Comparison of ENCODE assay signal across 8 cellular contexts in the genomic region with DNA sequence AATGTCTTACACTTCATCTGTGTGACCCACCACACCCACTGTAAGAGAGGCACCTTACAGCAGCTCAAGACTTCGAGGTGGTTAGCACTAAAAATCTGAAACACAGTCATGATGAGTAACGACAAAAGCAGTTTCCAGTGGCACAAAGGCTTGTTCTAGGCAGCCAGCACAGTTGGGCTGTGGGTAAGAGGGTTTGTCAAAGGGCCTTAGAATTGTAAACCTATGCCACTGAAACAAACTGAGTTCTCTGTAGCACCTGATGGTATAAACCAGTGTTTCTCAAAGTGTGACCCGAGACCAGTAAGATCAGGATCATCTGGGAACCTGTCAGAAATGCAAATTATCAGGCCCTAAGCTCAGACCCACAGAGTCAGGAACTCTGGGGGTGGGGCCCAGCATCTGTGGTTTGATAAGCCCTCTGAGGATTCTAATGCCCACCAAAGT. TPM values are rescaled to one million over a fixed set of nuclear protein-coding genes. Genes with fewer than 3 reads are reported as not detected.
DNase-seq lines count a peak whose midpoint lies in the region; ATAC-seq, FAIRE-seq and TF ChIP-seq lines count a peak whose summit lies in the region.

No MANE protein-coding gene starts in this region.

- POLR2A ChIA-PET in PC-9 (lab: Charles Lee; ENCODE audit: unreplicated experiment) = interaction anchor here (0.5 to 0.7 kb wide), 3 partner anchors 8 to 35 kb away, joined by 3 to 6 read pairs (median 3); no protein-coding TSS in a partner anchor
- POLR2A ChIA-PET in activated naive CD8-positive, alpha-beta T cell treated with anti-CD3 and anti-CD28 coated beads, Interleukin-2, amount 10 ng/mL, durations not matched to agents 7 days and 5 days (lab: Charles Lee) = interaction anchor here (0.6 to 1.2 kb wide), 2 partner anchors 39 to 60 kb away, joined by 3 to 5 read pairs; no protein-coding TSS in a partner anchor

- H2AFZ ChIP-seq in PC-9 = no peak overlapping the region
- H2AFZ ChIP-seq in smooth muscle cell (ENCODE audit: low read depth) = no peak overlapping the region

- no peaks in the 10 kb centered on the region for H3K27me3 Mint-ChIP-seq in activated naive CD8-positive, alpha-beta T cell treated with anti-CD3 and anti-CD28 coated beads, Interleukin-2, amount 10 ng/mL, durations not matched to agents 7 days and 5 days

- H3K9me3 Mint-ChIP-seq in activated naive CD8-positive, alpha-beta T cell treated with anti-CD3 and anti-CD28 coated beads, Interleukin-2, amount 10 ng/mL, durations not matched to agents 7 days and 5 days = no peaks in the 10 kb centered on the region

- peaks cover 26% of the 10 kb centered on the region for H3K4me1 Mint-ChIP-seq in activated naive CD8-positive, alpha-beta T cell treated with anti-CD3 and anti-CD28 coated beads, Interleukin-2, amount 10 ng/mL, durations not matched to agents 7 days and 5 days

- H3K9me3 ChIP-seq in PC-9 (ENCODE audit: insufficient read depth, low read depth) (no peaks in the 10 kb centered on the region), smooth muscle cell (replicated peaks; ENCODE audit: low read depth) (no peaks in the 10 kb centered on the region)

- H3K4me3 ChIP-seq in PC-9 = no peak overlapping the region
- H3K4me3 ChIP-seq in smooth muscle cell = no peak overlapping the region

- no peak for TF ChIP-seq CTCF in PC-9 (conservative IDR thresholded peaks at IDR 0.05)
- no peak for TF ChIP-seq CTCF in smooth muscle cell (IDR thresholded peaks at IDR 0.05; ENCODE audit: borderline replicate concordance, insufficient read depth, poor library complexity, severe bottlenecking)

- no peaks in the 10 kb centered on the region for H3K79me2 ChIP-seq in PC-9 (ENCODE audit: low read depth)
- no peaks in the 10 kb centered on the region for H3K79me2 ChIP-seq in smooth muscle cell (ENCODE audit: low read depth)

- H3K27ac Mint-ChIP-seq in activated naive CD8-positive, alpha-beta T cell treated with anti-CD3 and anti-CD28 coated beads, Interleukin-2, amount 10 ng/mL, durations not matched to agents 7 days and 5 days = peak overlapping the region; percentile 3

- peak; percentile 60 for FAIRE-seq in GM19239 (lab: Jason Lieb, UNC)

- H3K9ac ChIP-seq in smooth muscle cell (ENCODE audit: low read depth) = no peak overlapping the region

- no peak overlapping the region for H3K4me3 Mint-ChIP-seq in activated naive CD8-positive, alpha-beta T cell treated with anti-CD3 and anti-CD28 coated beads, Interleukin-2, amount 10 ng/mL, durations not matched to agents 7 days and 5 days

- peaks cover 32% of the 10 kb centered on the region for H3F3A ChIP-seq in PC-9 (ENCODE audit: insufficient read depth, low read depth)
- H3F3A ChIP-seq in smooth muscle cell (ENCODE audit: low read depth) = no peaks in the 10 kb centered on the region

- peak; percentile 13 for ATAC-seq in activated naive CD8-positive, alpha-beta T cell treated with anti-CD3 and anti-CD28 coated beads, Interleukin-2, amount 10 ng/mL, durations not matched to agents 7 days and 5 days (ENCODE audit: low read depth)
- ATAC-seq in GM21528 (IDR thresholded peaks at IDR 0.05; ENCODE audit: low FRiP score, unreplicated experiment) = no peak

- H3K9me2 ChIP-seq in PC-9 (ENCODE audit: insufficient read depth) = no peaks in the 10 kb centered on the region

- peak; percentile 24 for DNase-seq in GM19239 (ENCODE audit: insufficient read length, low spot score)
- peak; percentile 33 to 60 for DNase-seq in PC-9
- no peak for DNase-seq in activated naive CD8-positive, alpha-beta T cell treated with anti-CD3 and anti-CD28 coated beads, Interleukin-2, amount 10 ng/mL, durations not matched to agents 7 days and 5 days
- peak; percentile 3 to 11 for DNase-seq in stimulated activated CD4-positive, alpha-beta T cell treated with anti-CD3 and anti-CD28 coated beads, Interleukin-1b, Interleukin-23, amount 100 ng/mL, for 4 hours (ENCODE audit: low read depth in 2 of 2)
- no peak for DNase-seq in SKM-1 (lab: John Stamatoyannopoulos, UW; ENCODE audit: unreplicated experiment)
- DNase-seq in NCI-H1436 (lab: John Stamatoyannopoulos, UW) = no peak
- no peak for DNase-seq in smooth muscle cell (lab: John Stamatoyannopoulos, UW; ENCODE audit: unreplicated experiment)

- CTCF ChIA-PET in PC-9 (lab: Charles Lee) = interaction anchor here (0.6 to 1.0 kb wide), 2 partner anchors 21 to 64 kb away, joined by 3 to 7 read pairs; no protein-coding TSS in a partner anchor

- no peaks in the 10 kb centered on the region for H4K20me1 ChIP-seq in PC-9 (ENCODE audit: insufficient read depth)
- H4K20me1 ChIP-seq in smooth muscle cell (ENCODE audit: low read depth) = no peaks in the 10 kb centered on the region

- H3K4me1 ChIP-seq in PC-9 (replicated peaks; ENCODE audit: insufficient read depth) = peaks cover 61% of the 10 kb centered on the region
- H3K4me1 ChIP-seq in smooth muscle cell (ENCODE audit: low read depth) = peaks cover 11% of the 10 kb centered on the region

- H3K36me3 ChIP-seq in PC-9 (ENCODE audit: low read depth) = no peaks in the 10 kb centered on the region
- H3K36me3 ChIP-seq in smooth muscle cell (ENCODE audit: low read depth) = no peaks in the 10 kb centered on the region

- intact Hi-C loops in PC-9 (cut with micrococcal nuclease; ENCODE audit: unreplicated experiment) = loop anchor here (5.0 kb wide), 2 partner anchors 37 to 63 kb away; a partner anchor contains a TSS

- BruUV-seq in PC-9 (replicated peaks; lab: Mats Ljungman, UMichigan) = no TSS peak

- WGBS in smooth muscle cell (ENCODE audit: low lambda C conversion rate) = 61% methylated on average over 3 of the region's 3 CpGs

- H3K27ac ChIP-seq in PC-9 (0 out of 2 replicates have a peak overlapping the region, but pooled peaks have one; percentile 17), smooth muscle cell (ENCODE audit: low read depth) (no peak overlapping the region)

- H3K27me3 ChIP-seq in PC-9 (ENCODE audit: insufficient read depth, low read depth) (no peaks in the 10 kb centered on the region), smooth muscle cell (ENCODE audit: low read depth) (no peaks in the 10 kb centered on the region)

- H3K4me2 ChIP-seq in PC-9 (peak overlapping the region; percentile 31; the same call in 1 of the 2 replicates), smooth muscle cell (no peak overlapping the region)

- no peaks in the 10 kb centered on the region for H3K36me3 Mint-ChIP-seq in activated naive CD8-positive, alpha-beta T cell treated with anti-CD3 and anti-CD28 coated beads, Interleukin-2, amount 10 ng/mL, durations not matched to agents 7 days and 5 days

RNA-seq across cellular contexts. Expression of a gene that starts 36.5 kb away (rescaled TPM):
- total RNA-seq in PC-9 (2021) = 11.0 and 19.6 TPM in 2 replicates
- total RNA-seq in activated naive CD8-positive, alpha-beta T cell treated with anti-CD3 and anti-CD28 coated beads, Interleukin-2, amount 10 ng/mL, durations not matched to agents 7 days and 5 days = 10 to 100 TPM; 13.4 to 17.6 TPM
- total RNA-seq in smooth muscle cell = not detected in 2 replicates
- not detected in 2 replicates for polyA plus RNA-seq in smooth muscle cell

Comparison
In these comparisons a context has a peak if more than half of its experiments do, and no peak if none do; other contexts are left out.
1. DNase-seq: peak in GM19239 (single experiment), PC-9 (2 of 2) and stimulated activated CD4-positive, alpha-beta T cell treated with anti-CD3 and anti-CD28 coated beads, Interleukin-1b, Interleukin-23, amount 100 ng/mL, for 4 hours (2 of 2); none in activated naive CD8-positive, alpha-beta T cell treated with anti-CD3 and anti-CD28 coated beads, Interleukin-2, amount 10 ng/mL, durations not matched to agents 7 days and 5 days (single experiment), SKM-1 (single experiment), NCI-H1436 (single experiment) and smooth muscle cell (single experiment).
2. RNA of a gene that starts 36.5 kb away (total RNA-seq): 13.4 to 17.6 TPM in activated naive CD8-positive, alpha-beta T cell treated with anti-CD3 and anti-CD28 coated beads, Interleukin-2, amount 10 ng/mL, durations not matched to agents 7 days and 5 days and 11.0 to 19.6 TPM in PC-9; not detected in smooth muscle cell; every median in the first group is over 10 times any median in the second.